8 cellular contexts compared by ENCODE assay signal in genomic region chr19:36054733-36055686, GRCh38. TPM values are rescaled to one million over a fixed set of nuclear protein-coding genes. Genes with fewer than 3 reads are reported as not detected.
DNase-seq lines count a peak whose midpoint lies in the region; ATAC-seq and TF ChIP-seq lines count a peak whose summit lies in the region.

WDR62 (plus strand) TSS chr19:36054897; CDS start chr19:36054972, 75 bp downstream.

- H3K4me3 ChIP-seq in AG09309 (ENCODE audit: control insufficient read depth, low read depth, low read length) (peak within 1 kb of the TSS; percentile 83), kidney epithelial cell (ENCODE audit: low read depth, low read length) (peak within 1 kb of the TSS; percentile 83)

- DNase-seq in AG09309 (ENCODE audit: low read depth) (no peak), NCI-H446 (lab: John Stamatoyannopoulos, UW) (peak; percentile 98), caudate nucleus (lab: John Stamatoyannopoulos, UW) (peak; percentile 85 to 100 (median 97)), kidney epithelial cell (ENCODE audit: low read depth) (peak; percentile 54)
- DNase-seq in activated CD4-positive, CD25-positive, alpha-beta regulatory T cell (lab: John Stamatoyannopoulos, UW) = peak; percentile 90 to 94 (median 94)
- DNase-seq in stimulated activated CD4-positive, alpha-beta T cell treated with anti-CD3 and anti-CD28 coated beads, Interleukin-1b, Interleukin-23, amount 100 ng/mL, for 4 hours (ENCODE audit: low read depth in 2 of 2) = peak; percentile 93 to 94

- peak; percentile 53 for ATAC-seq in GM19043 (IDR thresholded peaks at IDR 0.05; ENCODE audit: low read depth, unreplicated experiment)
- ATAC-seq in HG03342 (IDR thresholded peaks at IDR 0.05; ENCODE audit: unreplicated experiment) = peak; percentile 56

- no peaks in the 10 kb centered on the region for H3K27me3 ChIP-seq in kidney epithelial cell (ENCODE audit: control insufficient read depth, insufficient read depth, low read length)

- TF ChIP-seq CTCF in AG09309 (IDR thresholded peaks at IDR 0.05; ENCODE audit: control insufficient read depth, insufficient read depth, low read depth, low read length, missing control alignments) = no peak
- no peak for TF ChIP-seq CTCF in kidney epithelial cell (IDR thresholded peaks at IDR 0.05; ENCODE audit: insufficient read depth, low read length, poor library complexity, severe bottlenecking)

- H3K36me3 ChIP-seq in kidney epithelial cell (ENCODE audit: control insufficient read depth, insufficient read depth, low read length) = no peaks in the 10 kb centered on the region

- peak within 1 kb of the TSS; percentile 99 for H3K27ac ChIP-seq in caudate nucleus (ENCODE audit: low read depth, low read length)

RNA-seq across cellular contexts. Expression of gene WDR62, which starts in this region (rescaled TPM):
- total RNA-seq in kidney epithelial cell = 1.8 and 2.8 TPM in 2 replicates
